22 cellular contexts compared by ENCODE assay signal in genomic region chr11:99275521-99275920, GRCh38.
DNase-seq lines count a peak whose midpoint lies in the region; FAIRE-seq and TF ChIP-seq lines count a peak whose summit lies in the region.
"Had no signal": no experiment of that assay in that cellular context is flagged by ENCODE, and none has a peak within 500 bp of the region (broad histone marks: within the 10 kb centered on the region; RNA-seq: fewer than 3 reads in every experiment).

No MANE protein-coding gene starts in this region.

- no peak overlapping the region for H3K9ac ChIP-seq in BLaER1

- TF ChIP-seq POLR2A in prostate gland (IDR thresholded peaks at IDR 0.05) = no peak

- H3K4me3 ChIP-seq in BLaER1 (no peak overlapping the region), prostate gland (no peak overlapping the region)
- H3K4me3 ChIP-seq: MG63 had no signal

- intact Hi-C loops in prostate gland (cut with DNase I) (no loop called here), head of caudate nucleus (cut with DNase I) (no loop called here)

- DNase-seq in HK-2 (ENCODE audit: unreplicated experiment) = peak; percentile 7
- DNase-seq in RCC 7860 (ENCODE audit: low spot score) = peak; percentile 47
- peak; percentile 57 for DNase-seq in left kidney (ENCODE audit: low read depth, low spot score)
- DNase-seq in prostate gland (ENCODE audit: low spot score) = no peak
- no peak for DNase-seq in AG08395 (ENCODE audit: low spot score)
- no peak for DNase-seq in head of caudate nucleus
- DNase-seq: BE2C; Calu3; CD4-positive, alpha-beta T cell; DMS153; GF-D8; Karpas-422; MG63; NCI-H1048; NCI-H1417 treated with DMSO at 0.1 percent for 48 hours; NCI-H187; NCI-H510A treated with DMSO at 0.1 percent for 48 hours; NCI-H774; RPMI8226; SHP77 had no signal

- 96% methylated on average over 2 of the region's 2 CpGs for WGBS in prostate gland

- FAIRE-seq in RCC 7860 (lab: Jason Lieb, UNC) = peak; percentile 28
- FAIRE-seq: H1 had no signal

- H3K27ac ChIP-seq in BLaER1 = no peak overlapping the region
- no peak overlapping the region for H3K27ac ChIP-seq in prostate gland

- H4K20me1 ChIP-seq in BLaER1 = no peaks in the 10 kb centered on the region

- H3K27me3 ChIP-seq in BLaER1 (no peaks in the 10 kb centered on the region), prostate gland (replicated peaks; ENCODE audit: insufficient read depth) (no peaks in the 10 kb centered on the region)
- H3K27me3 ChIP-seq: BE2C, MG63 had no signal

- TF ChIP-seq CTCF in prostate gland (IDR thresholded peaks at IDR 0.05) = no peak

- no peaks in the 10 kb centered on the region for H3K36me3 ChIP-seq in BLaER1
- H3K36me3 ChIP-seq in prostate gland = no peaks in the 10 kb centered on the region
- H3K36me3 ChIP-seq: BE2C, MG63 had no signal

- peaks cover 26% of the 10 kb centered on the region for H3K4me1 ChIP-seq in BLaER1
- H3K4me1 ChIP-seq in prostate gland (replicated peaks) = no peaks in the 10 kb centered on the region
- H3K4me1 ChIP-seq: BE2C had no signal

- H3K4me2 ChIP-seq in BLaER1 = peak overlapping the region; percentile 42

- H3K9me3 ChIP-seq in BLaER1 (no peaks in the 10 kb centered on the region), prostate gland (no peaks in the 10 kb centered on the region)
- H3K9me3 ChIP-seq: BE2C, MG63 had no signal

Comparison
In these comparisons a context has a peak if more than half of its experiments do, and no peak if none do; other contexts are left out.
1. DNase-seq: peak in HK-2 (single experiment), RCC 7860 (single experiment) and left kidney (single experiment); none in prostate gland (single experiment), AG08395 (single experiment) and head of caudate nucleus (0 of 42).